In the genomic region with DNA sequence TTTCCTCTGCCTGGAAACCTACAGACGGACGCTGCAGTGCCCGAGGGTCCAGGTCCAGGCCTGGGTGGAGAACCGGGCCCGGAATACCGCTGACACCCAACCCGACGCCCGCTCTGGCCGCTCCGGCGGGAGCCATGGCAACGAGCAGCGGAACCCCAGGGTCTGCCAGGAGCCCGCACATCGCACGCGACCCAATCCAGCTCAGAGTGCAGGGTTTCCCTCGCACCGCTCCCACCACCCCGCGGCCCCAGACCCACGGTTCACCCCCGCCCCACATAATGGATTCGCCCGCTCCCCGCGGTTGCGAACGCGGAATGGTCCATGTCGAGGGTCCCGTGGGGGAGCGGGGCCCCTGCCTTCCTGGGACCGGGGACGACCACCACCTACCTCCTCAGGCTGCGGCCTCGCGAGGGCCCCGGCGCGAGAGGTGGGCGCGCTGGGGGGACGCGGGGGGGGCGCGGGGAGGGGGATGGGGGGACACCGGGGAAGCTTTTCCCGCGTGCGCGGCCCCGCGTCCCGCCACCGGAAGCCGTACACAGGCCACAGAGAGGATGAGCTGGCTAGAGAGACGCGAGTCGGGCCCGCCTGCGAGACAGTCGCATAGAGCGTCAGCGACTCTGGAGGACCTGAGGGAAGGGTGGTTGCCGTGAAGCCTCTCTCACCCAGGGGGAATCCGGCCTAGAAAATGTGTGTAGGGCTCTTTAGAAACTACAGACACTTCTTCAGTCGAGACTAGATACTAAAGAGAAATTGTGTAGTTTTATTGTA, we compare ENCODE assay signal across 8 cellular contexts. TPM values are rescaled to one million over a fixed set of nuclear protein-coding genes. Genes with fewer than 3 reads are reported as not detected.
A peak's percentile ranks its signal among the peaks of the same experiment; 100 is the strongest.
DNase-seq lines count a peak whose midpoint lies in the region; ATAC-seq and TF ChIP-seq lines count a peak whose summit lies in the region.

A gene with protein sequence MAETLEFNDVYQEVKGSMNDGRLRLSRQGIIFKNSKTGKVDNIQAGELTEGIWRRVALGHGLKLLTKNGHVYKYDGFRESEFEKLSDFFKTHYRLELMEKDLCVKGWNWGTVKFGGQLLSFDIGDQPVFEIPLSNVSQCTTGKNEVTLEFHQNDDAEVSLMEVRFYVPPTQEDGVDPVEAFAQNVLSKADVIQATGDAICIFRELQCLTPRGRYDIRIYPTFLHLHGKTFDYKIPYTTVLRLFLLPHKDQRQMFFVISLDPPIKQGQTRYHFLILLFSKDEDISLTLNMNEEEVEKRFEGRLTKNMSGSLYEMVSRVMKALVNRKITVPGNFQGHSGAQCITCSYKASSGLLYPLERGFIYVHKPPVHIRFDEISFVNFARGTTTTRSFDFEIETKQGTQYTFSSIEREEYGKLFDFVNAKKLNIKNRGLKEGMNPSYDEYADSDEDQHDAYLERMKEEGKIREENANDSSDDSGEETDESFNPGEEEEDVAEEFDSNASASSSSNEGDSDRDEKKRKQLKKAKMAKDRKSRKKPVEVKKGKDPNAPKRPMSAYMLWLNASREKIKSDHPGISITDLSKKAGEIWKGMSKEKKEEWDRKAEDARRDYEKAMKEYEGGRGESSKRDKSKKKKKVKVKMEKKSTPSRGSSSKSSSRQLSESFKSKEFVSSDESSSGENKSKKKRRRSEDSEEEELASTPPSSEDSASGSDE (minus strand): TSS at position 550 of the 768 bp plus-strand sequence. CDS start 771 bp downstream, outside the sequence.

- peak within 1 kb of the TSS; percentile 72 for H2AK5ac ChIP-seq in IMR-90 (ENCODE audit: low read depth, low read length)

- H3K4ac ChIP-seq in IMR-90 (ENCODE audit: low read depth, low read length): peak within 1 kb of the TSS; percentile 63

- peaks cover 14% of the 10 kb centered on the region for H3K9me1 ChIP-seq in IMR-90 (ENCODE audit: insufficient read depth, low read length)

- H2BK120ac ChIP-seq in IMR-90 (ENCODE audit: low read depth, low read length): peak within 1 kb of the TSS; percentile 14; the same call in 1 of the 2 replicates

- H3K9ac ChIP-seq in IMR-90 (ENCODE audit: low read depth, low read length): peak within 1 kb of the TSS; percentile 94

- peaks cover 45% of the 10 kb centered on the region for H3K79me2 ChIP-seq in PC-9 (ENCODE audit: low read depth)

- no TSS peak for BruUV-seq in IMR-90 (replicated peaks; lab: Mats Ljungman, UMichigan)
- no TSS peak for BruUV-seq in PC-9 (replicated peaks; lab: Mats Ljungman, UMichigan)

- H3K4me2 ChIP-seq in IMR-90 (ENCODE audit: low read depth, low read length): peak within 1 kb of the TSS; percentile 97
- peak within 1 kb of the TSS; percentile 99 for H3K4me2 ChIP-seq in PC-9

- H3K18ac ChIP-seq in IMR-90 (ENCODE audit: low read depth, low read length): peak within 1 kb of the TSS; percentile 88

- H3K23ac ChIP-seq in IMR-90 (ENCODE audit: low read depth, low read length): peak within 1 kb of the TSS; percentile 69

- intact Hi-C loops in IMR-90 (cut with micrococcal nuclease): no loop called here
- intact Hi-C loops in PC-9 (cut with micrococcal nuclease; ENCODE audit: unreplicated experiment): loop anchor here (1.0 to 5.0 kb wide), 2 partner anchors 10 to 493 kb away; no protein-coding TSS in a partner anchor
- intact Hi-C loops in esophagus squamous epithelium (cut with DNase I): no loop called here

- H2AK9ac ChIP-seq in IMR-90 (replicated peaks; ENCODE audit: low read depth, low read length, poor library complexity): peak within 1 kb of the TSS; percentile 94

- in situ Hi-C loops in IMR-90 (cut with MboI; ENCODE audit: low sequenced_read_pairs): no loop called here

- peak within 1 kb of the TSS; percentile 73 for H3K56ac ChIP-seq in IMR-90 (ENCODE audit: extremely low read depth, insufficient read depth, low read length)

- H3F3A ChIP-seq in PC-9 (ENCODE audit: insufficient read depth, low read depth): no peaks in the 10 kb centered on the region

- H3K36me3 ChIP-seq in IMR-90 (ENCODE audit: control insufficient read depth, insufficient read depth, low read length): peaks cover 31% of the 10 kb centered on the region
- peaks cover 38% of the 10 kb centered on the region for H3K36me3 ChIP-seq in PC-9 (ENCODE audit: low read depth)
- peaks cover 23 to 39% (median 26%) of the 10 kb centered on the region in 3 donors for H3K36me3 ChIP-seq in esophagus squamous epithelium

- H4K91ac ChIP-seq in IMR-90 (ENCODE audit: insufficient read depth, low read depth, low read length): peak within 1 kb of the TSS; percentile 56

- H3K4me3 ChIP-seq in IMR-90 (ENCODE audit: insufficient read depth, low read depth, low read length) (peak within 1 kb of the TSS; percentile 76), PC-9 (peak within 1 kb of the TSS; percentile 70), esophagus squamous epithelium (peak within 1 kb of the TSS; percentile 73 to 99 (median 98))

- H4K20me1 ChIP-seq in IMR-90 (ENCODE audit: insufficient read depth, low read length): 0 out of 2 replicates have a peak, but pooled peaks cover 3% of the 10 kb centered on the region
- H4K20me1 ChIP-seq in PC-9 (ENCODE audit: insufficient read depth): no peaks in the 10 kb centered on the region

- peak within 1 kb of the TSS; percentile 85 to 99 for H4K8ac ChIP-seq in IMR-90 (ENCODE audit: low read depth in 2 of 2, low read length in 2 of 2)

- peak within 1 kb of the TSS; percentile 86 for H2AFZ ChIP-seq in IMR-90 (replicated peaks; ENCODE audit: low read length, poor library complexity)
- peak within 1 kb of the TSS; percentile 83 for H2AFZ ChIP-seq in PC-9

- H3K14ac ChIP-seq in IMR-90 (replicated peaks; ENCODE audit: low read depth, low read length): peak within 1 kb of the TSS; percentile 86

- POLR2A ChIA-PET in IMR-90 (lab: Charles Lee; ENCODE audit: unreplicated experiment) (interaction anchor here (0.6 to 1.4 kb wide), 2 partner anchors 10 to 194 kb away, joined by 3 to 9 read pairs; a partner anchor contains a TSS), PC-9 (lab: Charles Lee; ENCODE audit: unreplicated experiment) (interaction anchor here (0.5 to 1.5 kb wide), 10 partner anchors 10 to 1770 kb away, joined by 3 to 12 read pairs (median 4); a partner anchor contains a TSS)

- dilution Hi-C loops in IMR-90 (cut with HindIII; ENCODE audit: low sequenced_read_pairs, unreplicated experiment): no loop called here

- H3K27ac ChIP-seq in IMR-90 (ENCODE audit: insufficient read depth, low read length) (peak within 1 kb of the TSS; percentile 77), PC-9 (peak within 1 kb of the TSS; percentile 28; the same call in 1 of the 2 replicates), esophagus squamous epithelium (peak within 1 kb of the TSS; percentile 89 to 96 (median 94))

- peaks cover 42 to 53% of the 10 kb centered on the region in 2 experiments for H3K79me1 ChIP-seq in IMR-90 (ENCODE audit: low read depth in 1 of 2, low read length in 2 of 2)

- 0% methylated on average over 3 of the region's 69 CpGs; no CpG with 5 or more reads in 1 of the 2 experiments for WGBS in IMR-90 (ENCODE audit: extremely low coverage in 2 of 2, insufficient read length in 1 of 2), 2 experiments
- WGBS in esophagus squamous epithelium, 2 donors: 0% methylated on average over 12 to 22 of the region's 69 CpGs

- H2BK5ac ChIP-seq in IMR-90 (ENCODE audit: low read depth, low read length, poor library complexity, severe bottlenecking): peak within 1 kb of the TSS; percentile 56

- peaks cover 20% of the 10 kb centered on the region for H3K27me3 ChIP-seq in IMR-90 (ENCODE audit: control insufficient read depth, insufficient read depth, low read length)
- H3K27me3 ChIP-seq in PC-9 (ENCODE audit: insufficient read depth, low read depth): no peaks in the 10 kb centered on the region
- no peaks in the 10 kb centered on the region for H3K27me3 ChIP-seq in esophagus squamous epithelium

- no peaks in the 10 kb centered on the region for H3K9me3 ChIP-seq in IMR-90 (ENCODE audit: control insufficient read depth, insufficient read depth, low read length)
- no peaks in the 10 kb centered on the region for H3K9me3 ChIP-seq in PC-9 (ENCODE audit: insufficient read depth, low read depth)
- H3K9me3 ChIP-seq in esophagus squamous epithelium: no peaks in the 10 kb centered on the region

- H3K4me1 ChIP-seq in IMR-90 (ENCODE audit: control insufficient read depth, insufficient read depth, low read length): peaks cover 8% of the 10 kb centered on the region
- peaks cover 31% of the 10 kb centered on the region for H3K4me1 ChIP-seq in PC-9 (replicated peaks; ENCODE audit: insufficient read depth)
- peaks cover 10 to 35% (median 16%) of the 10 kb centered on the region in 3 donors for H3K4me1 ChIP-seq in esophagus squamous epithelium

- ATAC-seq in GM21529 (IDR thresholded peaks at IDR 0.05; ENCODE audit: unreplicated experiment) (peak; percentile 98), IMR-90 (ENCODE audit: low read depth) (peak; percentile 98)

- H4K5ac ChIP-seq in IMR-90 (ENCODE audit: low read depth, low read length): peak within 1 kb of the TSS; percentile 100

- TF ChIP-seq RAD21 in IMR-90 (IDR thresholded peaks at IDR 0.05; ENCODE audit: low read length): no peak

- CTCF ChIA-PET in IMR-90 (lab: Yijun Ruan, JAX) (interaction anchor here (0.5 to 2.4 kb wide), 2 partner anchors 10 to 63 kb away, joined by 3 to 10 read pairs; no protein-coding TSS in a partner anchor), PC-9 (lab: Charles Lee) (interaction anchor here (0.6 to 1.8 kb wide), 4 partner anchors 9 to 141 kb away, joined by 3 to 5 read pairs (median 4); no protein-coding TSS in a partner anchor)

- H2BK20ac ChIP-seq in IMR-90 (ENCODE audit: low read depth, low read length): no peak within 1 kb of the TSS

- no peaks in the 10 kb centered on the region for H3K9me2 ChIP-seq in PC-9 (ENCODE audit: insufficient read depth)

- TF ChIP-seq POLR2A in IMR-90 (IDR thresholded peaks at IDR 0.05; ENCODE audit: low read depth, low read length) (peak; percentile 66; the same call in 1 of the 2 replicates), esophagus squamous epithelium (IDR thresholded peaks at IDR 0.05) (peak in 1 of 4 donors; percentile 55)

- DNase-seq in DMS53 (lab: John Stamatoyannopoulos, UW) (peak; percentile 87), IMR-90 (peak; percentile 83), PC-9 (peak; percentile 82 to 85), esophagus squamous epithelium (lab: John Stamatoyannopoulos, UW) (peak; percentile 56), myocyte (ENCODE audit: low read depth) (peak; percentile 92)
- DNase-seq in activated T-cell treated with anti-CD3 and anti-CD28 coated beads, Interleukin-2, amount 50 U/mL, for 48 hours: peak; percentile 90
- DNase-seq in stimulated activated CD8-positive, alpha-beta memory T cell treated with anti-CD3 and anti-CD28 coated beads, Interleukin-7, amount 100 ng/mL, for 48 hours (ENCODE audit: extremely low read depth in 1 of 2, low read depth in 1 of 2): peak; percentile 69 to 87

- TF ChIP-seq CTCF in IMR-90 (conservative IDR thresholded peaks at IDR 0.05; ENCODE audit: low read depth, low read length) (no peak), PC-9 (conservative IDR thresholded peaks at IDR 0.05) (no peak), esophagus squamous epithelium (IDR thresholded peaks at IDR 0.05) (no peak)

- H2BK15ac ChIP-seq in IMR-90 (ENCODE audit: low read depth, low read length): no peak within 1 kb of the TSS; the same call in 2 of the 3 replicates

RNA-seq across cellular contexts. Expression of the gene that starts here (rescaled TPM):
- total RNA-seq in IMR-90 (2012; rRNA removed) (144 and 146 TPM in 2 replicates), PC-9 (2021) (286 and 290 TPM in 2 replicates), esophagus squamous epithelium (10 to 100 TPM; 49.0 to 98.8 (median 81.3) TPM), myocyte (81.9 and 90.8 TPM in 2 replicates)
- polyA plus RNA-seq in IMR-90 (2012; rRNA removed): 101 and 106 TPM in 2 replicates
- 58.6 and 84.5 TPM in 2 replicates for polyA plus RNA-seq in IMR-90 (2012; cell fraction: cytosol; rRNA removed)
- 41.6 and 70.5 TPM in 2 replicates for polyA plus RNA-seq in IMR-90 (2012; cell fraction: nucleus; rRNA removed; ENCODE audit: low replicate concordance)
- 83.4 TPM for polyA plus RNA-seq in myocyte (2012)

Comparison
In these comparisons a context has a peak if more than half of its experiments do, and no peak if none do; other contexts are left out.
1. Peak in every context shown above with its lines: DNase-seq, ATAC-seq, H3K4me3 ChIP-seq and H3K27ac ChIP-seq.
2. H3K27ac ChIP-seq: peak in every context shown above with its lines; median percentile 94 in esophagus squamous epithelium; 77 in IMR-90; 28 in PC-9.